In the genomic region with DNA sequence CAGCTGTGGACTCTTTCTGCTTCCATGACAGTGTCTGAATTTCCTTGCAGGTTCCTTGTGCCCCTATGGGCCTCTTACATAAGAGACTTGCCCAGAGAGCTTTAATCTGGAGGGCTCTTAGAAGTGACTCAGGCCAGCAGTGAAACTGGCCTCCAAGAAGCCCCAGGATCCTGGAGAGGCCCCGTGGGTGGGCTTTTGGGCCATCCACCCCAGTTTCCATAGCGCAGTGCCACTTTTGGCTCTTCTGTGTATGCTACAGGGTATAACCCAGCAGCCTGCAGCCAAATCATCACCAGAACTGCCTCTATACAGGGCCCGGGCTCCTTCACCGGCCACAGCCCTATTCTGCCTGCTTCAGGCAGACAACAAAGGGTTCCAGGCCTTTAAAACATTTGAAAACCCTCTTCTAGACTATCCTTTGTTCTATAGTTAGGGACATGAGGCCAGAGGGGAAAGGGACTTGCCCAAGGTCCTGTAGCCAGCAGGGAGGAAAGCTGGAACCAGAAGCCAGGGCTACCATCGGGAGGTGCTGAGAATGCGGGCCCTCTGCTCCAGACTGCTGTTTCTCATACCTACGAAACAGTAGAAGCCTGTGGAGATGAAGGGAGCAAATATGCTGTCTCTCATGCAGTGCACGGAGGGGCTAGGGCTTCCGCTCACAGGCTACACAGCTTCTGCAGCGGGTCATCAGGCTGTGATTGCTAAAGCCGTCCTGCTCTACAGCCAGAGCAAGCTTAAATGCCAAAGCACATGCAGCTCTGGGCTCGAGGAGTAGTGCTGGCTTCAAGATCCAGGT, we compare ENCODE assay signal across 25 cellular contexts. TPM values are rescaled to one million over a fixed set of nuclear protein-coding genes. Genes with fewer than 3 reads are reported as not detected.
DNase-seq lines count a peak whose midpoint lies in the region; TF ChIP-seq lines count a peak whose summit lies in the region.
"Had no signal": no experiment of that assay in that cellular context is flagged by ENCODE, and none has a peak within 500 bp of the region (broad histone marks: within the 10 kb centered on the region; RNA-seq: fewer than 3 reads in every experiment).

No MANE protein-coding gene starts in this region.

- peak overlapping the region; percentile 42 to 94 (median 90) for H3K27ac ChIP-seq in adrenal gland
- H3K27ac ChIP-seq in esophagus (ENCODE audit: low read depth in 2 of 2, low read length in 1 of 2) = peak overlapping the region; percentile 35 to 37
- H3K27ac ChIP-seq in osteoblast (ENCODE audit: low read depth, low read length) = peak overlapping the region; percentile 40
- peak overlapping the region; percentile 84 for H3K27ac ChIP-seq in temporal lobe (ENCODE audit: low read depth, low read length)
- no peak overlapping the region for H3K27ac ChIP-seq in mesendoderm (ENCODE audit: low read depth, low read length)
- H3K27ac ChIP-seq: WERI-Rb-1 had no signal

- no peak overlapping the region for H3K56ac ChIP-seq in mesendoderm (ENCODE audit: low read length)

- no peak for TF ChIP-seq POLR2A in adrenal gland (IDR thresholded peaks at IDR 0.05)

- in situ Hi-C loops in HAP-1 (cut with MboI; ENCODE audit: low sequenced_read_pairs) = no loop called here

- CTCF ChIA-PET in activated naive CD4-positive, alpha-beta T cell treated with anti-CD3 and anti-CD28 coated beads, Interleukin-2, amount 10 ng/mL, durations not matched to agents 7 days and 5 days (lab: Charles Lee) = interaction anchor here (3.2 kb wide), 1 partner anchor 15 kb away, joined by 15 read pairs; no protein-coding TSS in a partner anchor

- H3K9me3 ChIP-seq in adrenal gland (replicated peaks in 1 of 3) (no peaks in the 10 kb centered on the region), esophagus (ENCODE audit: control insufficient read depth in 2 of 2, insufficient read depth in 1 of 2, low read depth in 1 of 2, low read length in 1 of 2) (no peaks in the 10 kb centered on the region), osteoblast (ENCODE audit: low read depth, low read length) (no peaks in the 10 kb centered on the region), HAP-1 (no peaks in the 10 kb centered on the region)

- H4K8ac ChIP-seq in mesendoderm (ENCODE audit: low read depth, low read length) = no peak overlapping the region

- H3K9me3 Mint-ChIP-seq in activated naive CD4-positive, alpha-beta T cell treated with anti-CD3 and anti-CD28 coated beads, Interleukin-2, amount 10 ng/mL, durations not matched to agents 7 days and 5 days = no peaks in the 10 kb centered on the region
- no peaks in the 10 kb centered on the region for H3K9me3 Mint-ChIP-seq in chondrocyte (ENCODE audit: low read depth)
- H3K9me3 Mint-ChIP-seq: activated CD4-positive, alpha-beta T cell treated with anti-CD3 and anti-CD28 coated beads, Interleukin-2, amount 10 ng/mL, durations not matched to agents 24 days and 14 days; H9; memory B cell; naive B cell had no signal

- H3K36me3 ChIP-seq in adrenal gland (replicated peaks in 1 of 2) = no peaks in the 10 kb centered on the region
- H3K36me3 ChIP-seq in esophagus (ENCODE audit: control insufficient read depth in 2 of 2, insufficient read depth in 2 of 2, low read length in 1 of 2) = no peaks in the 10 kb centered on the region
- H3K36me3 ChIP-seq in osteoblast (ENCODE audit: insufficient read depth, low read length) = peaks cover 28% of the 10 kb centered on the region
- no peaks in the 10 kb centered on the region; the same call in 1 of the 2 replicates for H3K36me3 ChIP-seq in HAP-1 (replicated peaks)
- no peaks in the 10 kb centered on the region for H3K36me3 ChIP-seq in mesendoderm (ENCODE audit: control insufficient read depth, insufficient read depth, low read length)
- H3K36me3 ChIP-seq: WERI-Rb-1 had no signal

- intact Hi-C loops in adrenal gland (cut with DNase I) = no loop called here

- no peaks in the 10 kb centered on the region for H3K4me1 Mint-ChIP-seq in activated naive CD4-positive, alpha-beta T cell treated with anti-CD3 and anti-CD28 coated beads, Interleukin-2, amount 10 ng/mL, durations not matched to agents 7 days and 5 days
- H3K4me1 Mint-ChIP-seq in chondrocyte (ENCODE audit: low read depth) = peaks cover 17% of the 10 kb centered on the region
- H3K4me1 Mint-ChIP-seq: activated CD4-positive, alpha-beta T cell treated with anti-CD3 and anti-CD28 coated beads, Interleukin-2, amount 10 ng/mL, durations not matched to agents 24 days and 14 days; memory B cell; naive B cell had no signal

- no peak overlapping the region for H2BK5ac ChIP-seq in mesendoderm (ENCODE audit: low read length)

- H2AFZ ChIP-seq in osteoblast (ENCODE audit: low read length) = no peak overlapping the region

- H3K27me3 Mint-ChIP-seq in activated naive CD4-positive, alpha-beta T cell treated with anti-CD3 and anti-CD28 coated beads, Interleukin-2, amount 10 ng/mL, durations not matched to agents 7 days and 5 days = peaks cover 32% of the 10 kb centered on the region
- H3K27me3 Mint-ChIP-seq in chondrocyte (ENCODE audit: low read depth) = no peaks in the 10 kb centered on the region

- no peak overlapping the region for H3K27ac Mint-ChIP-seq in activated naive CD4-positive, alpha-beta T cell treated with anti-CD3 and anti-CD28 coated beads, Interleukin-2, amount 10 ng/mL, durations not matched to agents 7 days and 5 days
- no peak overlapping the region for H3K27ac Mint-ChIP-seq in chondrocyte (ENCODE audit: unreplicated experiment)
- H3K27ac Mint-ChIP-seq: activated CD4-positive, alpha-beta T cell treated with anti-CD3 and anti-CD28 coated beads, Interleukin-2, amount 10 ng/mL, durations not matched to agents 24 days and 14 days; H9; memory B cell; naive B cell had no signal

- H4K5ac ChIP-seq in mesendoderm (ENCODE audit: low read length) = no peak overlapping the region

- peaks cover 27% of the 10 kb centered on the region for H3K79me1 ChIP-seq in mesendoderm (ENCODE audit: low read length)

- DNase-seq in adrenal gland = no peak
- no peak for DNase-seq in osteoblast (ENCODE audit: insufficient read length, low spot score, missing footprints)
- DNase-seq in activated naive CD4-positive, alpha-beta T cell treated with anti-CD3 and anti-CD28 coated beads, Interleukin-2, amount 10 ng/mL, durations not matched to agents 7 days and 5 days = no peak
- DNase-seq in HAP-1 (ENCODE audit: low spot score in 2 of 2) = no peak
- DNase-seq in chondrocyte (ENCODE audit: low spot score) = no peak
- DNase-seq in mesendoderm = no peak
- DNase-seq: activated CD4-positive, alpha-beta T cell treated with anti-CD3 and anti-CD28 coated beads, Interleukin-2, amount 10 ng/mL, durations not matched to agents 24 days and 14 days; activated naive CD4-positive, alpha-beta T cell; activated T-cell treated with anti-CD3 and anti-CD28 coated beads, Interleukin-2, amount 50 U/mL, for 48 hours; GF-D8; glutamatergic neuron; H9; naive B cell; NCI-H1105; NCI-H187 treated with DMSO at 0.1 percent for 48 hours; NCI-H526; stimulated activated CD4-positive, alpha-beta T cell treated with anti-CD3 and anti-CD28 coated beads, Interleukin-2, amount 100 ng/mL, for 24 hours; SW 1271; T-helper 9 cell; WERI-Rb-1 had no signal

- TF ChIP-seq CTCF in adrenal gland (IDR thresholded peaks at IDR 0.05) (no peak), osteoblast (IDR thresholded peaks at IDR 0.05; ENCODE audit: extremely low read depth, low read depth, low read length) (no peak), chondrocyte (IDR thresholded peaks at IDR 0.05) (no peak)

- no peak overlapping the region for H3K9ac ChIP-seq in mesendoderm (ENCODE audit: low read length)
- H3K9ac ChIP-seq: BLaER1 treated with 17β-estradiol and CSF1 and Interleukin-3, amounts not matched to agents 10 nM and 100 nM had no signal

- peaks cover 82% of the 10 kb centered on the region for H4K20me1 ChIP-seq in osteoblast (ENCODE audit: insufficient read depth, low read length)

- H3K4me1 ChIP-seq in adrenal gland (replicated peaks in 1 of 2) (peaks cover 27 to 50% of the 10 kb centered on the region in 2 donors), esophagus (ENCODE audit: control insufficient read depth in 2 of 2, insufficient read depth in 2 of 2, low read length in 1 of 2) (peaks cover 0 to 9% of the 10 kb centered on the region in 2 donors), osteoblast (ENCODE audit: insufficient read depth, low read length) (peaks cover 11% of the 10 kb centered on the region), HAP-1 (no peaks in the 10 kb centered on the region), mesendoderm (ENCODE audit: control insufficient read depth, low read depth, low read length) (no peaks in the 10 kb centered on the region)

- no peak overlapping the region for H3K23ac ChIP-seq in mesendoderm (ENCODE audit: low read length)

- no peak overlapping the region for H3K4ac ChIP-seq in mesendoderm (ENCODE audit: low read depth, low read length)

- no peak overlapping the region for H2AK5ac ChIP-seq in mesendoderm (ENCODE audit: low read length)

- H3K79me2 ChIP-seq in osteoblast (ENCODE audit: insufficient read depth, low read length) (peaks cover 95% of the 10 kb centered on the region), mesendoderm (ENCODE audit: control insufficient read depth, insufficient read depth, low read length) (peaks cover 12% of the 10 kb centered on the region)

- H3K4me3 ChIP-seq in adrenal gland (no peak overlapping the region), esophagus (ENCODE audit: low read depth in 1 of 2, low read length in 2 of 2) (no peak overlapping the region), osteoblast (ENCODE audit: insufficient read depth, low read length) (no peak overlapping the region), HAP-1 (no peak overlapping the region), mesendoderm (ENCODE audit: low read length) (no peak overlapping the region)
- H3K4me3 ChIP-seq: BLaER1 treated with 17β-estradiol and CSF1 and Interleukin-3, amounts not matched to agents 10 nM and 100 nM; K562 had no signal

- no peak overlapping the region for H3K4me3 Mint-ChIP-seq in activated naive CD4-positive, alpha-beta T cell treated with anti-CD3 and anti-CD28 coated beads, Interleukin-2, amount 10 ng/mL, durations not matched to agents 7 days and 5 days
- no peak overlapping the region for H3K4me3 Mint-ChIP-seq in chondrocyte (ENCODE audit: unreplicated experiment)
- H3K4me3 Mint-ChIP-seq: activated CD4-positive, alpha-beta T cell treated with anti-CD3 and anti-CD28 coated beads, Interleukin-2, amount 10 ng/mL, durations not matched to agents 24 days and 14 days; H9; memory B cell; naive B cell had no signal

- H2BK15ac ChIP-seq in mesendoderm (replicated peaks; ENCODE audit: low read depth) = no peak overlapping the region

- no peaks in the 10 kb centered on the region for H3K27me3 ChIP-seq in adrenal gland
- no peaks in the 10 kb centered on the region for H3K27me3 ChIP-seq in esophagus (ENCODE audit: control insufficient read depth in 1 of 2, insufficient read depth in 2 of 2, low read length in 2 of 2)
- H3K27me3 ChIP-seq in osteoblast (ENCODE audit: insufficient read depth, low read length) = no peaks in the 10 kb centered on the region
- H3K27me3 ChIP-seq in HAP-1 (ENCODE audit: low read depth) = no peaks in the 10 kb centered on the region
- no peaks in the 10 kb centered on the region for H3K27me3 ChIP-seq in mesendoderm (ENCODE audit: insufficient read depth, low read length, poor library complexity)
- H3K27me3 ChIP-seq: BLaER1 treated with 17β-estradiol and CSF1 and Interleukin-3, amounts not matched to agents 10 nM and 100 nM had no signal

- no peak overlapping the region for H3K18ac ChIP-seq in mesendoderm (ENCODE audit: low read length)

- H3K36me3 Mint-ChIP-seq in activated naive CD4-positive, alpha-beta T cell treated with anti-CD3 and anti-CD28 coated beads, Interleukin-2, amount 10 ng/mL, durations not matched to agents 7 days and 5 days = no peaks in the 10 kb centered on the region
- H3K36me3 Mint-ChIP-seq in chondrocyte (ENCODE audit: low read depth) = peaks cover 8% of the 10 kb centered on the region
- H3K36me3 Mint-ChIP-seq: memory B cell, naive B cell had no signal

- H3K4me2 ChIP-seq in osteoblast (ENCODE audit: insufficient read depth, low read length) = no peak overlapping the region
- no peak overlapping the region for H3K4me2 ChIP-seq in mesendoderm (ENCODE audit: low read length)

- 89 to 94% (median 92%) methylated on average over 11 to 12 of the region's 12 CpGs for WGBS in adrenal gland, 4 donors
- 86 to 88% methylated on average over 12 of the region's 12 CpGs for WGBS in esophagus, 2 donors
- no CpG with 5 or more reads among the region's 12 CpGs for WGBS in mesendoderm (ENCODE audit: extremely low coverage, insufficient coverage, low lambda C conversion rate)

- H2BK120ac ChIP-seq in mesendoderm (ENCODE audit: low read depth, low read length) = no peak overlapping the region

RNA-seq across cellular contexts. Expression of a gene that starts 18.0 kb away (rescaled TPM):
- total RNA-seq in adrenal gland (100 to 1,000 TPM in 1 of 8 donors, 10 to 100 TPM in 7; 41.1 to 111 (median 64.7) TPM), osteoblast (58.3 and 59.2 TPM in 2 replicates), temporal lobe (13.8 TPM), chondrocyte (48.9 to 81.1 TPM (median 75.7 TPM) in 3 replicates)
- polyA plus RNA-seq in adrenal gland (10 to 100 TPM; 15.2 to 37.9 (median 28.4) TPM), esophagus (1 to 10 TPM; 3.0 to 4.5 TPM)
- 30.7 TPM for polyA plus RNA-seq in mesendoderm (2013, experiment 1 of 2)
- polyA plus RNA-seq in mesendoderm (2013, experiment 2 of 2) = 30.3 TPM
